1 cellular context compared by ENCODE assay signal in the genomic region with DNA sequence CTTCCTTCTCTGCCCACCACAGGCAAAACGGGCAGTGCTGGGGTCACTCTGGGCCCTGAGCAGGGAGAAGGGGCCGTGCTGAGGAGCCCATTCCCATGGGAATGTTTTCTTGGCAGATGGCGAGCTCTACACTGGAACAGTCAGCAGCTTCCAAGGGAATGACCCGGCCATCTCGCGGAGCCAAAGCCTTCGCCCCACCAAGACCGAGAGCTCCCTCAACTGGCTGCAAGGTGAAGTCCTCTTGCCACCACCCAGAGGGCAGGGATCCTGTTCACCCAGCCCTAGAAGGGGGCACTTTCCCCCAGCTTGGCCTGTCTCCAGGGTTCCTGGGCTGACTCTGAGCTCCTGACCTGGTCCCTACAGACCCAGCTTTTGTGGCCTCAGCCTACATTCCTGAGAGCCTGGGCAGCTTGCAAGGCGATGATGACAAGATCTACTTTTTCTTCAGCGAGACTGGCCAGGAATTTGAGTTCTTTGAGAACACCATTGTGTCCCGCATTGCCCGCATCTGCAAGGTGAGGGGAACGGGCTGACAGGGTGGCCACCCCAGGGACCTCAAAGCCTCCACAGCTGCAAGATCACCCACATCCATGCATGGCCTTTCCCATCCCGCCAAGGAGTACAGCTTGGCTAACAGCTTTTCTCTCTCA.
TF ChIP-seq lines count a peak whose summit lies in the region.

No MANE protein-coding gene starts in this region.

TF ChIP-seq in HepG2, 621 proteins besides CTCF, POLR2A, EP300 and RAD21 (continued from another document and continues in another):
- TF ChIP-seq, protein P1, sequence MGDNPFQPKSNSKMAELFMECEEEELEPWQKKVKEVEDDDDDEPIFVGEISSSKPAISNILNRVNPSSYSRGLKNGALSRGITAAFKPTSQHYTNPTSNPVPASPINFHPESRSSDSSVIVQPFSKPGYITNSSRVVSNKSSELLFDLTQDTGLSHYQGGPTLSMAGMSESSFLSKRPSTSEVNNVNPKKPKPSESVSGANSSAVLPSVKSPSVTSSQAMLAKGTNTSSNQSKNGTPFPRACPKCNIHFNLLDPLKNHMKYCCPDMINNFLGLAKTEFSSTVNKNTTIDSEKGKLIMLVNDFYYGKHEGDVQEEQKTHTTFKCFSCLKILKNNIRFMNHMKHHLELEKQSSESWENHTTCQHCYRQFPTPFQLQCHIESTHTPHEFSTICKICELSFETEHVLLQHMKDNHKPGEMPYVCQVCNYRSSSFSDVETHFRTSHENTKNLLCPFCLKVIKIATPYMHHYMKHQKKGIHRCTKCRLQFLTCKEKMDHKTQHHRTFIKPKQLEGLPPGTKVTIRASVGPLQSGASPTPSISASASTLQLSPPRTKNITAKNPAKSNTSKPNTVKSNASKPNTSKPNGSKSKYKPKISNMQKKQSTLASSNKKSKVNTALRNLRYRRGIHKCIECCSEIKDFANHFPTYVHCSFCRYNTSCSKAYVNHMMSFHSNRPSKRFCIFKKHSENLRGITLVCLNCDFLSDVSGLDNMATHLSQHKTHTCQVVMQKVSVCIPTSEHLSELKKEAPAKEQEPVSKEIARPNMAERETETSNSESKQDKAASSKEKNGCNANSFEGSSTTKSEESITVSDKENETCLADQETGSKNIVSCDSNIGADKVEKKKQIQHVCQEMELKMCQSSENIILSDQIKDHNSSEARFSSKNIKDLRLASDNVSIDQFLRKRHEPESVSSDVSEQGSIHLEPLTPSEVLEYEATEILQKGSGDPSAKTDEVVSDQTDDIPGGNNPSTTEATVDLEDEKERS (CRISPR knock-in tag; IDR thresholded peaks at IDR 0.05): no peak
- TF ChIP-seq CENPT (CRISPR knock-in tag; IDR thresholded peaks at IDR 0.05; ENCODE audit: low read depth): no peak
- no peak for TF ChIP-seq DNMT1 (CRISPR knock-in tag; IDR thresholded peaks at IDR 0.05)
- TF ChIP-seq CREM (IDR thresholded peaks at IDR 0.05): no peak
- no peak for TF ChIP-seq CREM (CRISPR knock-in tag; IDR thresholded peaks at IDR 0.05)
- TF ChIP-seq TCF12 (IDR thresholded peaks at IDR 0.05): no peak
- no peak for TF ChIP-seq TCF12 (CRISPR knock-in tag; IDR thresholded peaks at IDR 0.05)
- no peak for TF ChIP-seq REPIN1 (CRISPR knock-in tag; IDR thresholded peaks at IDR 0.05; ENCODE audit: borderline replicate concordance, low read depth)
- TF ChIP-seq, protein P2, sequence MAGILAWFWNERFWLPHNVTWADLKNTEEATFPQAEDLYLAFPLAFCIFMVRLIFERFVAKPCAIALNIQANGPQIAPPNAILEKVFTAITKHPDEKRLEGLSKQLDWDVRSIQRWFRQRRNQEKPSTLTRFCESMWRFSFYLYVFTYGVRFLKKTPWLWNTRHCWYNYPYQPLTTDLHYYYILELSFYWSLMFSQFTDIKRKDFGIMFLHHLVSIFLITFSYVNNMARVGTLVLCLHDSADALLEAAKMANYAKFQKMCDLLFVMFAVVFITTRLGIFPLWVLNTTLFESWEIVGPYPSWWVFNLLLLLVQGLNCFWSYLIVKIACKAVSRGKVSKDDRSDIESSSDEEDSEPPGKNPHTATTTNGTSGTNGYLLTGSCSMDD (CRISPR knock-in tag; IDR thresholded peaks at IDR 0.05): no peak
- TF ChIP-seq RFX1 (IDR thresholded peaks at IDR 0.05): no peak
- TF ChIP-seq, protein P3, sequence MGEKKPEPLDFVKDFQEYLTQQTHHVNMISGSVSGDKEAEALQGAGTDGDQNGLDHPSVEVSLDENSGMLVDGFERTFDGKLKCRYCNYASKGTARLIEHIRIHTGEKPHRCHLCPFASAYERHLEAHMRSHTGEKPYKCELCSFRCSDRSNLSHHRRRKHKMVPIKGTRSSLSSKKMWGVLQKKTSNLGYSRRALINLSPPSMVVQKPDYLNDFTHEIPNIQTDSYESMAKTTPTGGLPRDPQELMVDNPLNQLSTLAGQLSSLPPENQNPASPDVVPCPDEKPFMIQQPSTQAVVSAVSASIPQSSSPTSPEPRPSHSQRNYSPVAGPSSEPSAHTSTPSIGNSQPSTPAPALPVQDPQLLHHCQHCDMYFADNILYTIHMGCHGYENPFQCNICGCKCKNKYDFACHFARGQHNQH (CRISPR knock-in tag; IDR thresholded peaks at IDR 0.05): no peak
- no peak for TF ChIP-seq CC2D1A (CRISPR knock-in tag; IDR thresholded peaks at IDR 0.05)
- TF ChIP-seq HDAC2 (CRISPR knock-in tag; IDR thresholded peaks at IDR 0.05): no peak
- no peak for TF ChIP-seq TAF15 (IDR thresholded peaks at IDR 0.05; ENCODE audit: low read depth, low read length, poor library complexity, severe bottlenecking)
- TF ChIP-seq, protein P4, sequence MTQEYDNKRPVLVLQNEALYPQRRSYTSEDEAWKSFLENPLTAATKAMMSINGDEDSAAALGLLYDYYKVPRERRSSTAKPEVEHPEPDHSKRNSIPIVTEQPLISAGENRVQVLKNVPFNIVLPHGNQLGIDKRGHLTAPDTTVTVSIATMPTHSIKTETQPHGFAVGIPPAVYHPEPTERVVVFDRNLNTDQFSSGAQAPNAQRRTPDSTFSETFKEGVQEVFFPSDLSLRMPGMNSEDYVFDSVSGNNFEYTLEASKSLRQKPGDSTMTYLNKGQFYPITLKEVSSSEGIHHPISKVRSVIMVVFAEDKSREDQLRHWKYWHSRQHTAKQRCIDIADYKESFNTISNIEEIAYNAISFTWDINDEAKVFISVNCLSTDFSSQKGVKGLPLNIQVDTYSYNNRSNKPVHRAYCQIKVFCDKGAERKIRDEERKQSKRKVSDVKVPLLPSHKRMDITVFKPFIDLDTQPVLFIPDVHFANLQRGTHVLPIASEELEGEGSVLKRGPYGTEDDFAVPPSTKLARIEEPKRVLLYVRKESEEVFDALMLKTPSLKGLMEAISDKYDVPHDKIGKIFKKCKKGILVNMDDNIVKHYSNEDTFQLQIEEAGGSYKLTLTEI (CRISPR knock-in tag; conservative IDR thresholded peaks at IDR 0.05): no peak
- TF ChIP-seq, protein P5, sequence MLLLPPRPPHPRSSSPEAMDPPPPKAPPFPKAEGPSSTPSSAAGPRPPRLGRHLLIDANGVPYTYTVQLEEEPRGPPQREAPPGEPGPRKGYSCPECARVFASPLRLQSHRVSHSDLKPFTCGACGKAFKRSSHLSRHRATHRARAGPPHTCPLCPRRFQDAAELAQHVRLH (CRISPR knock-in tag; IDR thresholded peaks at IDR 0.05; ENCODE audit: borderline replicate concordance, low read depth): no peak
- TF ChIP-seq FOXA3 (CRISPR knock-in tag; IDR thresholded peaks at IDR 0.05): 0 out of 2 replicates have a peak, but pooled peaks have one; percentile 15
- peak; percentile 9; the same call in 1 of the 2 replicates for TF ChIP-seq ZFX (CRISPR knock-in tag; IDR thresholded peaks at IDR 0.05; ENCODE audit: low read depth)
- TF ChIP-seq, protein P6, sequence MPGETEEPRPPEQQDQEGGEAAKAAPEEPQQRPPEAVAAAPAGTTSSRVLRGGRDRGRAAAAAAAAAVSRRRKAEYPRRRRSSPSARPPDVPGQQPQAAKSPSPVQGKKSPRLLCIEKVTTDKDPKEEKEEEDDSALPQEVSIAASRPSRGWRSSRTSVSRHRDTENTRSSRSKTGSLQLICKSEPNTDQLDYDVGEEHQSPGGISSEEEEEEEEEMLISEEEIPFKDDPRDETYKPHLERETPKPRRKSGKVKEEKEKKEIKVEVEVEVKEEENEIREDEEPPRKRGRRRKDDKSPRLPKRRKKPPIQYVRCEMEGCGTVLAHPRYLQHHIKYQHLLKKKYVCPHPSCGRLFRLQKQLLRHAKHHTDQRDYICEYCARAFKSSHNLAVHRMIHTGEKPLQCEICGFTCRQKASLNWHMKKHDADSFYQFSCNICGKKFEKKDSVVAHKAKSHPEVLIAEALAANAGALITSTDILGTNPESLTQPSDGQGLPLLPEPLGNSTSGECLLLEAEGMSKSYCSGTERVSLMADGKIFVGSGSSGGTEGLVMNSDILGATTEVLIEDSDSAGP (CRISPR knock-in tag; IDR thresholded peaks at IDR 0.05; ENCODE audit: borderline replicate concordance): peak; percentile 59; the same call in 1 of the 2 replicates
- no peak for TF ChIP-seq ZBTB8A (CRISPR knock-in tag; IDR thresholded peaks at IDR 0.05; ENCODE audit: borderline replicate concordance, low read depth)
- no peak for TF ChIP-seq ZNF772 (CRISPR knock-in tag; IDR thresholded peaks at IDR 0.05)
- TF ChIP-seq TGIF2 (CRISPR knock-in tag; IDR thresholded peaks at IDR 0.05): no peak
- no peak for TF ChIP-seq HMG20A (CRISPR knock-in tag; IDR thresholded peaks at IDR 0.05; ENCODE audit: borderline replicate concordance)
- TF ChIP-seq PAF1 (CRISPR knock-in tag; IDR thresholded peaks at IDR 0.05): no peak
- no peak for TF ChIP-seq RBM39 (IDR thresholded peaks at IDR 0.05; ENCODE audit: low read depth, low read length, poor library complexity, severe bottlenecking)
- TF ChIP-seq KAT2B (IDR thresholded peaks at IDR 0.05; ENCODE audit: borderline replicate concordance, low read depth, low read length): no peak
- TF ChIP-seq MYC (CRISPR knock-in tag; IDR thresholded peaks at IDR 0.05; ENCODE audit: borderline replicate concordance): no peak
- TF ChIP-seq RELA (CRISPR knock-in tag; IDR thresholded peaks at IDR 0.05): no peak
- TF ChIP-seq GFI1 (CRISPR knock-in tag; IDR thresholded peaks at IDR 0.05; ENCODE audit: borderline replicate concordance): no peak
- TF ChIP-seq ZIK1 (CRISPR knock-in tag; IDR thresholded peaks at IDR 0.05; ENCODE audit: borderline replicate concordance, low read depth): no peak
- TF ChIP-seq KDM2A (CRISPR knock-in tag; IDR thresholded peaks at IDR 0.05; ENCODE audit: borderline replicate concordance, low read depth): peak; percentile 58; the same call in 1 of the 2 replicates
- no peak for TF ChIP-seq KLF12 (CRISPR knock-in tag; IDR thresholded peaks at IDR 0.05; ENCODE audit: borderline replicate concordance)
- 0 out of 2 replicates have a peak, but pooled peaks have one; percentile 25 for TF ChIP-seq SAP130 (CRISPR knock-in tag; IDR thresholded peaks at IDR 0.05; ENCODE audit: low read depth)
- TF ChIP-seq NR2F2 (IDR thresholded peaks at IDR 0.05; ENCODE audit: borderline replicate concordance, low read depth): no peak
- peak; percentile 39; the same call in 1 of the 2 replicates for TF ChIP-seq ZBTB38 (CRISPR knock-in tag; IDR thresholded peaks at IDR 0.05)
- TF ChIP-seq PHF21A (CRISPR knock-in tag; IDR thresholded peaks at IDR 0.05): no peak
- no peak for TF ChIP-seq HOXA3 (CRISPR knock-in tag; IDR thresholded peaks at IDR 0.05)
- TF ChIP-seq RARA (CRISPR knock-in tag; IDR thresholded peaks at IDR 0.05): 0 out of 2 replicates have a peak, but pooled peaks have one; percentile 32
- no peak for TF ChIP-seq ZMYM3 (CRISPR knock-in tag; IDR thresholded peaks at IDR 0.05)
- TF ChIP-seq, protein P7, sequence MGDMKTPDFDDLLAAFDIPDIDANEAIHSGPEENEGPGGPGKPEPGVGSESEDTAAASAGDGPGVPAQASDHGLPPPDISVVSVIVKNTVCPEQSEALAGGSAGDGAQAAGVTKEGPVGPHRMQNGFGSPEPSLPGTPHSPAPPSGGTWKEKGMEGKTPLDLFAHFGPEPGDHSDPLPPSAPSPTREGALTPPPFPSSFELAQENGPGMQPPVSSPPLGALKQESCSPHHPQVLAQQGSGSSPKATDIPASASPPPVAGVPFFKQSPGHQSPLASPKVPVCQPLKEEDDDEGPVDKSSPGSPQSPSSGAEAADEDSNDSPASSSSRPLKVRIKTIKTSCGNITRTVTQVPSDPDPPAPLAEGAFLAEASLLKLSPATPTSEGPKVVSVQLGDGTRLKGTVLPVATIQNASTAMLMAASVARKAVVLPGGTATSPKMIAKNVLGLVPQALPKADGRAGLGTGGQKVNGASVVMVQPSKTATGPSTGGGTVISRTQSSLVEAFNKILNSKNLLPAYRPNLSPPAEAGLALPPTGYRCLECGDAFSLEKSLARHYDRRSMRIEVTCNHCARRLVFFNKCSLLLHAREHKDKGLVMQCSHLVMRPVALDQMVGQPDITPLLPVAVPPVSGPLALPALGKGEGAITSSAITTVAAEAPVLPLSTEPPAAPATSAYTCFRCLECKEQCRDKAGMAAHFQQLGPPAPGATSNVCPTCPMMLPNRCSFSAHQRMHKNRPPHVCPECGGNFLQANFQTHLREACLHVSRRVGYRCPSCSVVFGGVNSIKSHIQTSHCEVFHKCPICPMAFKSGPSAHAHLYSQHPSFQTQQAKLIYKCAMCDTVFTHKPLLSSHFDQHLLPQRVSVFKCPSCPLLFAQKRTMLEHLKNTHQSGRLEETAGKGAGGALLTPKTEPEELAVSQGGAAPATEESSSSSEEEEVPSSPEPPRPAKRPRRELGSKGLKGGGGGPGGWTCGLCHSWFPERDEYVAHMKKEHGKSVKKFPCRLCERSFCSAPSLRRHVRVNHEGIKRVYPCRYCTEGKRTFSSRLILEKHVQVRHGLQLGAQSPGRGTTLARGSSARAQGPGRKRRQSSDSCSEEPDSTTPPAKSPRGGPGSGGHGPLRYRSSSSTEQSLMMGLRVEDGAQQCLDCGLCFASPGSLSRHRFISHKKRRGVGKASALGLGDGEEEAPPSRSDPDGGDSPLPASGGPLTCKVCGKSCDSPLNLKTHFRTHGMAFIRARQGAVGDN (CRISPR knock-in tag; IDR thresholded peaks at IDR 0.05): peak; percentile 64
- TF ChIP-seq ZNF570 (CRISPR knock-in tag; IDR thresholded peaks at IDR 0.05; ENCODE audit: borderline replicate concordance): no peak
- no peak for TF ChIP-seq ZNF460 (CRISPR knock-in tag; IDR thresholded peaks at IDR 0.05; ENCODE audit: borderline replicate concordance)
- TF ChIP-seq, protein P8, sequence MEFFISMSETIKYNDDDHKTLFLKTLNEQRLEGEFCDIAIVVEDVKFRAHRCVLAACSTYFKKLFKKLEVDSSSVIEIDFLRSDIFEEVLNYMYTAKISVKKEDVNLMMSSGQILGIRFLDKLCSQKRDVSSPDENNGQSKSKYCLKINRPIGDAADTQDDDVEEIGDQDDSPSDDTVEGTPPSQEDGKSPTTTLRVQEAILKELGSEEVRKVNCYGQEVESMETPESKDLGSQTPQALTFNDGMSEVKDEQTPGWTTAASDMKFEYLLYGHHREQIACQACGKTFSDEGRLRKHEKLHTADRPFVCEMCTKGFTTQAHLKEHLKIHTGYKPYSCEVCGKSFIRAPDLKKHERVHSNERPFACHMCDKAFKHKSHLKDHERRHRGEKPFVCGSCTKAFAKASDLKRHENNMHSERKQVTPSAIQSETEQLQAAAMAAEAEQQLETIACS (CRISPR knock-in tag; IDR thresholded peaks at IDR 0.05): no peak
- TF ChIP-seq ZNF816 (CRISPR knock-in tag; IDR thresholded peaks at IDR 0.05; ENCODE audit: borderline replicate concordance): no peak
- TF ChIP-seq ZNF556 (CRISPR knock-in tag; IDR thresholded peaks at IDR 0.05; ENCODE audit: borderline replicate concordance): no peak
- no peak for TF ChIP-seq PRPF4 (IDR thresholded peaks at IDR 0.05; ENCODE audit: low read depth, low read length, poor library complexity, severe bottlenecking)
- TF ChIP-seq HNF4A (CRISPR knock-in tag; IDR thresholded peaks at IDR 0.05): no peak
- no peak for TF ChIP-seq SYNCRIP (IDR thresholded peaks at IDR 0.05; ENCODE audit: insufficient read depth, low read depth, low read length)
- TF ChIP-seq ZNF773 (CRISPR knock-in tag; IDR thresholded peaks at IDR 0.05; ENCODE audit: borderline replicate concordance): no peak
- TF ChIP-seq BRD4 (CRISPR knock-in tag; IDR thresholded peaks at IDR 0.05): no peak
- TF ChIP-seq THAP11 (CRISPR knock-in tag; IDR thresholded peaks at IDR 0.05): no peak
- TF ChIP-seq HNF4G (IDR thresholded peaks at IDR 0.05; ENCODE audit: borderline replicate concordance, low read depth, low read length): no peak
- TF ChIP-seq HNF4G (CRISPR knock-in tag; IDR thresholded peaks at IDR 0.05; ENCODE audit: borderline replicate concordance, low read depth): peak; percentile 19; the same call in 1 of the 2 replicates
- TF ChIP-seq ZNF382 (CRISPR knock-in tag; IDR thresholded peaks at IDR 0.05; ENCODE audit: borderline replicate concordance): no peak
- no peak for TF ChIP-seq PHF20 (CRISPR knock-in tag; IDR thresholded peaks at IDR 0.05)
